In the genomic region with DNA sequence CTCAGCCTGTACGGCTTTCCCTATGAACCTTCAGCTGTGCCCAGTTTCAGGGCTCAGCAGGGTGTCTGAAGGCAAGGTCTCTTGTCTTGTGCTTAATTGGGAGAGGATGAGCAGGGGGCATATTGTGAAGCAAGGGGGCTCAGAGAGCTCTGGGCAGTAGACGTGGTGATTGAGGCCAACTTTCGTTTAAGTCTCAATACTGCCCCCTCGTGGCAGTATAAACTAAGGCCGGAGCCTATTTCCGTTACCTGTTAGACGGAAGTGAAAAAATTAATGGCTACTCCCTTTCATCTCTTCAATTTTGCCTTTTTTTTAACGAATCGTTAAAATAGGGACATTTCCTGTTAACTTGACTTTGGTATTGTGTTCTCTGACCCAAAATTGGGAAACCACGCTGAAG, we compare ENCODE assay signal across 8 cellular contexts.
DNase-seq lines count a peak whose midpoint lies in the region; ATAC-seq and TF ChIP-seq lines count a peak whose summit lies in the region.

No MANE protein-coding gene starts in this region.

- intact Hi-C loops in Calu3 (cut with micrococcal nuclease; ENCODE audit: unreplicated experiment) (loop anchor here (1.0 kb wide), 2 partner anchors 141 to 274 kb away; no protein-coding TSS in a partner anchor), colonic mucosa (cut with DNase I) (loop anchor here (2.0 to 5.0 kb wide), 3 partner anchors 88 to 275 kb away; partner anchors contain the start of gene APOB), uterus (cut with DNase I; ENCODE audit: low total_unique reads) (no loop called here)

- H3K4me3 Mint-ChIP-seq in Calu3 (ENCODE audit: low read depth, unreplicated experiment) = no peak overlapping the region

- DNase-seq in Calu3 (peak; percentile 61), colonic mucosa (peak; percentile 54), lung microvascular endothelial cell (ENCODE audit: low read depth in 2 of 2) (peak; percentile 21 to 28), uterus (peak; percentile 31 to 43)

- no peaks in the 10 kb centered on the region for H3K9me3 Mint-ChIP-seq in Calu3 (ENCODE audit: low read depth, unreplicated experiment)

- H3K9me3 ChIP-seq in OCI-LY1 (ENCODE audit: low read length) = no peaks in the 10 kb centered on the region
- H3K9me3 ChIP-seq in colonic mucosa = no peaks in the 10 kb centered on the region
- no peaks in the 10 kb centered on the region for H3K9me3 ChIP-seq in uterus

- H3K27me3 Mint-ChIP-seq in Calu3 (ENCODE audit: unreplicated experiment) = peaks cover 18% of the 10 kb centered on the region

- H3K9me2 ChIP-seq in OCI-LY1 (ENCODE audit: low read depth, low read length) = no peaks in the 10 kb centered on the region

- H3K27ac ChIP-seq in OCI-LY1 (ENCODE audit: low read depth, low read length, poor library complexity, severe bottlenecking) = no peak overlapping the region
- H3K27ac ChIP-seq in colonic mucosa = no peak overlapping the region
- no peak overlapping the region for H3K27ac ChIP-seq in uterus

- BruUV-seq in Calu3 (replicated peaks; lab: Mats Ljungman, UMichigan) = no TSS peak

- H3K36me3 Mint-ChIP-seq in Calu3 (ENCODE audit: insufficient read depth, unreplicated experiment) = no peaks in the 10 kb centered on the region

- H3K36me3 ChIP-seq in OCI-LY1 (ENCODE audit: insufficient read depth, low read length) (no peaks in the 10 kb centered on the region), colonic mucosa (no peaks in the 10 kb centered on the region), uterus (no peaks in the 10 kb centered on the region)

- H3K27me3 ChIP-seq in OCI-LY1 (ENCODE audit: insufficient read depth, low read length) (no peaks in the 10 kb centered on the region), colonic mucosa (no peaks in the 10 kb centered on the region), uterus (no peaks in the 10 kb centered on the region)

- peak overlapping the region; percentile 97 for H2AFZ ChIP-seq in OCI-LY1 (ENCODE audit: low read length)

- no peaks in the 10 kb centered on the region for H4K20me1 ChIP-seq in OCI-LY1 (ENCODE audit: insufficient read depth, low read length)

- no peak for TF ChIP-seq POLR2A in uterus (IDR thresholded peaks at IDR 0.05)

- no peaks in the 10 kb centered on the region for H3K4me1 ChIP-seq in OCI-LY1 (ENCODE audit: insufficient read depth, low read length, severe bottlenecking)
- H3K4me1 ChIP-seq in colonic mucosa = no peaks in the 10 kb centered on the region
- no peaks in the 10 kb centered on the region for H3K4me1 ChIP-seq in uterus

- no peaks in the 10 kb centered on the region for H3F3A ChIP-seq in OCI-LY1 (ENCODE audit: insufficient read depth, low read length)

- no peak overlapping the region for H3K4me2 ChIP-seq in OCI-LY1 (ENCODE audit: low read length)

- H3K79me2 ChIP-seq in OCI-LY1 (ENCODE audit: insufficient read depth, low read length) = no peaks in the 10 kb centered on the region

- H3K4me3 ChIP-seq in OCI-LY1 (ENCODE audit: low read depth, low read length, poor library complexity, severe bottlenecking) (no peak overlapping the region), colonic mucosa (no peak overlapping the region), uterus (no peak overlapping the region)

- H3K9ac ChIP-seq in OCI-LY1 (ENCODE audit: low read length) = no peak overlapping the region
- H3K9ac ChIP-seq in colonic mucosa (ENCODE audit: low read depth in 2 of 2, low read length in 2 of 2) = no peak overlapping the region

- ATAC-seq in GM18517 (IDR thresholded peaks at IDR 0.05; ENCODE audit: unreplicated experiment) = peak; percentile 89
- ATAC-seq in HG02973 (IDR thresholded peaks at IDR 0.05; ENCODE audit: unreplicated experiment) = peak; percentile 80
- ATAC-seq in HG03039 (IDR thresholded peaks at IDR 0.05; ENCODE audit: unreplicated experiment) = no peak

- TF ChIP-seq CTCF in Calu3 (IDR thresholded peaks at IDR 0.05; ENCODE audit: unreplicated experiment) (peak; percentile 46), OCI-LY1 (IDR thresholded peaks at IDR 0.05; ENCODE audit: low read length) (peak; percentile 69), colonic mucosa (IDR thresholded peaks at IDR 0.05) (peak; percentile 64), uterus (IDR thresholded peaks at IDR 0.05) (peak; percentile 52 to 68 (median 56))

- no peak overlapping the region for H3K27ac Mint-ChIP-seq in Calu3 (ENCODE audit: unreplicated experiment)

- H3K4me1 Mint-ChIP-seq in Calu3 (ENCODE audit: low read depth, unreplicated experiment) = no peaks in the 10 kb centered on the region

- CTCF ChIA-PET in Calu3 (lab: Charles Lee) = interaction anchor here (0.7 to 1.9 kb wide), 5 partner anchors 15 to 275 kb away, joined by 3 to 6 read pairs (median 3); no protein-coding TSS in a partner anchor
